ENCODE assay signal across 26 cellular contexts in genomic region chr2:126448611-126449010, GRCh38.
"Had no signal": no experiment of that assay in that cellular context is flagged by ENCODE, and none has a peak within 500 bp of the region (broad histone marks: within the 10 kb centered on the region; RNA-seq: fewer than 3 reads in every experiment).

No MANE protein-coding gene starts in this region.

- H3K27ac ChIP-seq: esophagus squamous epithelium, heart right ventricle, parathyroid adenoma, right atrium auricular region, spleen, suprapubic skin, tibial artery had no signal

- FAIRE-seq: bronchial epithelial cell had no signal

- H3K27me3 ChIP-seq: esophagus squamous epithelium, heart right ventricle, right atrium auricular region, spleen, suprapubic skin, tibial artery had no signal

- H3K9ac ChIP-seq: parathyroid adenoma had no signal

- H3K4me3 ChIP-seq: esophagus squamous epithelium, heart right ventricle, right atrium auricular region, spleen, suprapubic skin, tibial artery had no signal

- H3K79me2 ChIP-seq: parathyroid adenoma had no signal

- ATAC-seq: activated CD4-positive, alpha-beta T cell treated with anti-CD3 and anti-CD28 coated beads for 36 hours; activated naive CD4-positive, alpha-beta T cell treated with anti-CD3 and anti-CD28 coated beads, Interleukin-2, amount 50 U/mL, for 72 hours; activated T-cell treated with anti-CD3 and anti-CD28 coated beads, Interleukin-2, amount 50 U/mL, for 72 hours; heart right ventricle; left ventricle myocardium superior; naive thymus-derived CD8-positive, alpha-beta T cell; T-cell had no signal

- H3K36me3 ChIP-seq: esophagus squamous epithelium, heart right ventricle, right atrium auricular region, spleen, suprapubic skin, tibial artery had no signal

- DNase-seq: activated CD4-positive, alpha-beta T cell treated with anti-CD3 and anti-CD28 coated beads for 36 hours; activated CD4-positive, alpha-beta T cell treated with anti-CD3 and anti-CD28 coated beads, Interleukin-2, amount 50 U/mL, for 4 hours; activated CD4-positive, CD25-positive, alpha-beta regulatory T cell; activated naive CD4-positive, alpha-beta T cell; activated T-cell treated with anti-CD3 and anti-CD28 coated beads for 4 hours; activated T-cell treated with anti-CD3 and anti-CD28 coated beads, Interleukin-2, amount 50 U/mL, for 72 hours; anterior cingulate cortex; dermis blood vessel endothelial cell; effector CD4-positive, alpha-beta T cell; esophagus squamous epithelium; foreskin melanocyte; heart right ventricle; kidney glomerular epithelial cell; left ventricle myocardium superior; midbrain; naive thymus-derived CD8-positive, alpha-beta T cell; nucleus accumbens; spleen; stimulated activated naive CD4-positive, alpha-beta T cell; T-cell; tibial artery had no signal

- H3K9me3 ChIP-seq: esophagus squamous epithelium, right atrium auricular region, suprapubic skin, tibial artery had no signal

- H3K4me1 ChIP-seq: esophagus squamous epithelium, heart right ventricle, parathyroid adenoma, right atrium auricular region, spleen, suprapubic skin, tibial artery had no signal

- H2AFZ ChIP-seq: parathyroid adenoma had no signal
